In genomic region chr19:38538793-38539528, GRCh38 we compare ENCODE assay signal across 10 cellular contexts.
DNase-seq lines count a peak whose midpoint lies in the region; ATAC-seq lines count a peak whose summit lies in the region.
"Had no signal": no experiment of that assay in that cellular context is flagged by ENCODE, and none has a peak within 500 bp of the region (broad histone marks: within the 10 kb centered on the region; RNA-seq: fewer than 3 reads in every experiment).

No MANE protein-coding gene starts in this region.

- CTCF ChIA-PET in activated CD4-positive, alpha-beta memory T cell treated with anti-CD3 and anti-CD28 coated beads, Interleukin-2, amount 10 ng/mL, durations not matched to agents 7 days and 5 days (lab: Charles Lee) = interaction anchor here (0.6 to 2.0 kb wide), 12 partner anchors 17 to 349 kb away, joined by 3 to 10 read pairs (median 4); partner anchors contain the start of genes ACTN4, EIF3K, FAM98C and MAP4K1

- H3K4me1 Mint-ChIP-seq in activated CD4-positive, alpha-beta memory T cell treated with anti-CD3 and anti-CD28 coated beads, Interleukin-2, amount 10 ng/mL, durations not matched to agents 7 days and 5 days = peaks cover 48% of the 10 kb centered on the region
- H3K4me1 Mint-ChIP-seq in stimulated activated memory B cell treated with anti-CD40 and anti-IgM and Interleukin-4, amounts not matched to agents 10 μg/mL and 1 μg/mL and 100 μg/mL, for 72 hours = peaks cover 19% of the 10 kb centered on the region

- POLR2A ChIA-PET in activated CD4-positive, alpha-beta memory T cell treated with anti-CD3 and anti-CD28 coated beads, Interleukin-2, amount 10 ng/mL, durations not matched to agents 7 days and 5 days (lab: Charles Lee) = interaction anchor here (0.7 to 1.6 kb wide), 9 partner anchors 10 to 136 kb away, joined by 3 to 14 read pairs (median 4); partner anchors contain the start of genes ACTN4, EIF3K, FAM98C and MAP4K1

- peak overlapping the region; percentile 94 for H3K27ac Mint-ChIP-seq in activated CD4-positive, alpha-beta memory T cell treated with anti-CD3 and anti-CD28 coated beads, Interleukin-2, amount 10 ng/mL, durations not matched to agents 7 days and 5 days
- H3K27ac Mint-ChIP-seq in stimulated activated memory B cell treated with anti-CD40 and anti-IgM and Interleukin-4, amounts not matched to agents 10 μg/mL and 1 μg/mL and 100 μg/mL, for 72 hours = peak overlapping the region; percentile 85

- ATAC-seq in stimulated activated memory B cell treated with anti-CD40 and anti-IgM and Interleukin-4, amounts not matched to agents 10 μg/mL and 1 μg/mL and 100 μg/mL, for 72 hours = peak; percentile 91
- ATAC-seq in GM21723 (IDR thresholded peaks at IDR 0.05; ENCODE audit: unreplicated experiment) = no peak
- no peak for ATAC-seq in HG02973 (IDR thresholded peaks at IDR 0.05; ENCODE audit: unreplicated experiment)

- H3K36me3 Mint-ChIP-seq in activated CD4-positive, alpha-beta memory T cell treated with anti-CD3 and anti-CD28 coated beads, Interleukin-2, amount 10 ng/mL, durations not matched to agents 7 days and 5 days (ENCODE audit: low read depth) = peaks cover 40% of the 10 kb centered on the region
- H3K36me3 Mint-ChIP-seq in stimulated activated memory B cell treated with anti-CD40 and anti-IgM and Interleukin-4, amounts not matched to agents 10 μg/mL and 1 μg/mL and 100 μg/mL, for 72 hours = peaks cover 11% of the 10 kb centered on the region

- DNase-seq in NK-92 treated with Interleukin-12 subunit alpha and Interleukin-12 subunit beta, amount 100 ng/mL, for 24 hours (lab: John Stamatoyannopoulos, UW) = peak; percentile 37
- DNase-seq in NK-92 (lab: John Stamatoyannopoulos, UW; ENCODE audit: unreplicated experiment) (no peak), SKM-1 (lab: John Stamatoyannopoulos, UW; ENCODE audit: unreplicated experiment) (no peak)
- peak; percentile 45 for DNase-seq in activated CD4-positive, alpha-beta memory T cell treated with anti-CD3 and anti-CD28 coated beads, Interleukin-2, amount 10 ng/mL, durations not matched to agents 7 days and 5 days
- DNase-seq in effector CD4-positive, alpha-beta T cell = peak; percentile 12
- DNase-seq: adrenal gland, NCI-H69 had no signal

- peak overlapping the region; percentile 55 for H3K4me3 Mint-ChIP-seq in activated CD4-positive, alpha-beta memory T cell treated with anti-CD3 and anti-CD28 coated beads, Interleukin-2, amount 10 ng/mL, durations not matched to agents 7 days and 5 days
- no peak overlapping the region for H3K4me3 Mint-ChIP-seq in stimulated activated memory B cell treated with anti-CD40 and anti-IgM and Interleukin-4, amounts not matched to agents 10 μg/mL and 1 μg/mL and 100 μg/mL, for 72 hours

- peaks cover 27% of the 10 kb centered on the region for H3K9me3 Mint-ChIP-seq in activated CD4-positive, alpha-beta memory T cell treated with anti-CD3 and anti-CD28 coated beads, Interleukin-2, amount 10 ng/mL, durations not matched to agents 7 days and 5 days
- H3K9me3 Mint-ChIP-seq in stimulated activated memory B cell treated with anti-CD40 and anti-IgM and Interleukin-4, amounts not matched to agents 10 μg/mL and 1 μg/mL and 100 μg/mL, for 72 hours = peaks cover 12% of the 10 kb centered on the region

- H3K27me3 Mint-ChIP-seq in activated CD4-positive, alpha-beta memory T cell treated with anti-CD3 and anti-CD28 coated beads, Interleukin-2, amount 10 ng/mL, durations not matched to agents 7 days and 5 days = peaks cover 5% of the 10 kb centered on the region
- H3K27me3 Mint-ChIP-seq in stimulated activated memory B cell treated with anti-CD40 and anti-IgM and Interleukin-4, amounts not matched to agents 10 μg/mL and 1 μg/mL and 100 μg/mL, for 72 hours = peaks cover 32% of the 10 kb centered on the region

Comparison
In these comparisons a context has a peak if more than half of its experiments do, and no peak if none do; other contexts are left out.
1. DNase-seq: peak in NK-92 treated with Interleukin-12 subunit alpha and Interleukin-12 subunit beta, amount 100 ng/mL, for 24 hours (single experiment), activated CD4-positive, alpha-beta memory T cell treated with anti-CD3 and anti-CD28 coated beads, Interleukin-2, amount 10 ng/mL, durations not matched to agents 7 days and 5 days (single experiment) and effector CD4-positive, alpha-beta T cell (single experiment); none in NK-92 (single experiment) and SKM-1 (single experiment).